Comparison of ENCODE assay signal across 3 cellular contexts in genomic region chr11:135035282-135035681, GRCh38.
"Had no signal": no experiment of that assay in that cellular context is flagged by ENCODE, and none has a peak within 500 bp of the region (broad histone marks: within the 10 kb centered on the region; RNA-seq: fewer than 3 reads in every experiment).

No MANE protein-coding gene starts in this region.

- H3K4me3 ChIP-seq: GM12878 had no signal

- DNase-seq: GDM1, GF-D8 had no signal
